In genomic region chr16:88431651-88432050, GRCh38 we compare ENCODE assay signal across 16 cellular contexts. TPM values are rescaled to one million over a fixed set of nuclear protein-coding genes. Genes with fewer than 3 reads are reported as not detected.
DNase-seq lines count a peak whose midpoint lies in the region; ATAC-seq, FAIRE-seq and TF ChIP-seq lines count a peak whose summit lies in the region.
"Had no signal": no experiment of that assay in that cellular context is flagged by ENCODE, and none has a peak within 500 bp of the region (broad histone marks: within the 10 kb centered on the region; RNA-seq: fewer than 3 reads in every experiment).

No MANE protein-coding gene starts in this region.

- H3K27ac ChIP-seq in H1 (ENCODE audit: low read depth, low read length): no peak overlapping the region
- no peak overlapping the region for H3K27ac ChIP-seq in PC-3 (ENCODE audit: low read length)
- H3K27ac ChIP-seq: ascending aorta had no signal

- H4K8ac ChIP-seq in H1 (ENCODE audit: extremely low read depth, insufficient read depth, low read length): peak overlapping the region; percentile 41; the same call in 1 of the 2 replicates

- no peaks in the 10 kb centered on the region for H4K20me1 ChIP-seq in H1 (replicated peaks in 1 of 2; ENCODE audit: control insufficient read depth in 1 of 2, insufficient read depth in 2 of 2, low read length in 2 of 2)
- H4K20me1 ChIP-seq in PC-3 (ENCODE audit: low read length): no peaks in the 10 kb centered on the region

- no peaks in the 10 kb centered on the region for H3K9me3 ChIP-seq in T-helper 17 cell (ENCODE audit: control insufficient read depth, low read length, poor library complexity, severe bottlenecking)
- no peaks in the 10 kb centered on the region; a peak in 1 of 4 replicates for H3K9me3 ChIP-seq in H1 (ENCODE audit: insufficient read depth in 2 of 2, low read depth in 1 of 2, low read length in 1 of 2)
- no peaks in the 10 kb centered on the region for H3K9me3 ChIP-seq in PC-3 (ENCODE audit: low read length)
- H3K9me3 ChIP-seq: ascending aorta, vagina had no signal

- no peak for TF ChIP-seq EP300 in H1 (IDR thresholded peaks at IDR 0.05; ENCODE audit: borderline replicate concordance in 1 of 2, low read depth in 2 of 2, low read length in 2 of 2)

- TF ChIP-seq RAD21 in H1 (IDR thresholded peaks at IDR 0.05 in 1 of 2, conservative IDR thresholded peaks at IDR 0.05 in 1 of 2; ENCODE audit: low read depth in 2 of 2, low read length in 2 of 2): no peak

- no peak overlapping the region for H2BK120ac ChIP-seq in H1 (replicated peaks; ENCODE audit: low read depth, low read length)

- no peak overlapping the region for H3K4ac ChIP-seq in H1 (replicated peaks; ENCODE audit: insufficient read length, low read depth, low read length)

- H3K27ac Mint-ChIP-seq in activated naive CD4-positive, alpha-beta T cell treated with anti-CD3 and anti-CD28 coated beads, Interleukin-2, amount 10 ng/mL, durations not matched to agents 7 days and 5 days: no peak overlapping the region
- H3K27ac Mint-ChIP-seq in T-helper 17 cell (no peak overlapping the region), HFFc6 (no peak overlapping the region)
- H3K27ac Mint-ChIP-seq in stimulated activated naive CD8-positive, alpha-beta T cell treated with anti-CD3 and anti-CD28 coated beads, Interleukin-15, amount 100 ng/mL, for 72 hours: no peak overlapping the region

- no peak overlapping the region for H2BK15ac ChIP-seq in H1 (ENCODE audit: low read length)

- no peak for TF ChIP-seq CTCF in H1 (IDR thresholded peaks at IDR 0.05; ENCODE audit: control extremely low read depth in 1 of 3, insufficient read depth in 1 of 3, low read depth in 1 of 3, low read length in 3 of 3)
- TF ChIP-seq CTCF in HFFc6 (IDR thresholded peaks at IDR 0.05): no peak
- no peak for TF ChIP-seq CTCF in PC-3 (conservative IDR thresholded peaks at IDR 0.05; ENCODE audit: low read depth, low read length)

- no peaks in the 10 kb centered on the region for H3K23me2 ChIP-seq in H1 (ENCODE audit: low read depth, low read length)

- no peak for TF ChIP-seq POLR2A in H1 (IDR thresholded peaks at IDR 0.05; ENCODE audit: control extremely low read depth in 1 of 2, low read depth in 2 of 2, low read length in 2 of 2)

- 94% methylated on average over 14 of the region's 22 CpGs; no CpG with 5 or more reads in 1 of the 2 experiments for WGBS in H1 (ENCODE audit: extremely low coverage in 1 of 2, insufficient coverage in 1 of 2, insufficient read length in 1 of 2, insufficient replicate concordance in 2 of 2, low coverage in 1 of 2, low lambda C conversion rate in 2 of 2, missing lambda C conversion rate in 1 of 2), 2 experiments

- no peaks in the 10 kb centered on the region for H3K79me1 ChIP-seq in H1 (ENCODE audit: low read depth, low read length)

- no peak overlapping the region for H2BK12ac ChIP-seq in H1 (ENCODE audit: low read depth, low read length)

- BruUV-seq in PC-3 (replicated peaks; lab: Mats Ljungman, UMichigan): no TSS peak

- H3K79me2 ChIP-seq in H1 (ENCODE audit: control insufficient read depth in 1 of 2, insufficient read depth in 2 of 2, low read length in 2 of 2): no peaks in the 10 kb centered on the region
- H3K79me2 ChIP-seq in PC-3 (ENCODE audit: low read length): no peaks in the 10 kb centered on the region

- H2BK5ac ChIP-seq in H1 (ENCODE audit: low read depth, low read length): no peak overlapping the region

- H3K36me3 Mint-ChIP-seq in activated naive CD4-positive, alpha-beta T cell treated with anti-CD3 and anti-CD28 coated beads, Interleukin-2, amount 10 ng/mL, durations not matched to agents 7 days and 5 days: no peaks in the 10 kb centered on the region
- no peaks in the 10 kb centered on the region for H3K36me3 Mint-ChIP-seq in T-helper 17 cell (ENCODE audit: low read depth)
- H3K36me3 Mint-ChIP-seq in HFFc6 (ENCODE audit: low read depth): no peaks in the 10 kb centered on the region

- H3K4me3 ChIP-seq in H1 (ENCODE audit: extremely low read depth in 1 of 4, insufficient read depth in 2 of 4, low read depth in 3 of 4, low read length in 4 of 4) (no peak overlapping the region), PC-3 (ENCODE audit: low read length) (no peak overlapping the region)

- H3K9ac ChIP-seq in H1 (replicated peaks in 1 of 4; ENCODE audit: extremely low read depth in 1 of 4, low read depth in 3 of 4, low read length in 3 of 4) (no peak overlapping the region), PC-3 (ENCODE audit: low read length) (no peak overlapping the region)

- no peak for FAIRE-seq in H1 (lab: Jason Lieb, UNC)

- H2AFZ ChIP-seq in H1 (ENCODE audit: low read length) (no peak overlapping the region), PC-3 (ENCODE audit: low read length) (no peak overlapping the region)

- no peaks in the 10 kb centered on the region for H3K9me3 Mint-ChIP-seq in activated naive CD4-positive, alpha-beta T cell treated with anti-CD3 and anti-CD28 coated beads, Interleukin-2, amount 10 ng/mL, durations not matched to agents 7 days and 5 days
- no peaks in the 10 kb centered on the region for H3K9me3 Mint-ChIP-seq in stimulated activated naive CD8-positive, alpha-beta T cell treated with anti-CD3 and anti-CD28 coated beads, Interleukin-15, amount 100 ng/mL, for 72 hours
- H3K9me3 Mint-ChIP-seq in HFFc6: no peaks in the 10 kb centered on the region

- no peak overlapping the region for H3K14ac ChIP-seq in H1 (ENCODE audit: insufficient read length)

- intact Hi-C loops in PC-3 (cut with micrococcal nuclease): no loop called here

- H3K56ac ChIP-seq in H1 (replicated peaks; ENCODE audit: insufficient read length, low read depth, low read length): no peak overlapping the region

- peaks cover 33% of the 10 kb centered on the region for H3K27me3 Mint-ChIP-seq in activated naive CD4-positive, alpha-beta T cell treated with anti-CD3 and anti-CD28 coated beads, Interleukin-2, amount 10 ng/mL, durations not matched to agents 7 days and 5 days
- H3K27me3 Mint-ChIP-seq in T-helper 17 cell (no peaks in the 10 kb centered on the region), HFFc6 (ENCODE audit: insufficient read depth) (no peaks in the 10 kb centered on the region; the same call in 1 of the 2 replicates)
- no peaks in the 10 kb centered on the region for H3K27me3 Mint-ChIP-seq in stimulated activated naive CD8-positive, alpha-beta T cell treated with anti-CD3 and anti-CD28 coated beads, Interleukin-15, amount 100 ng/mL, for 72 hours

- H4K5ac ChIP-seq in H1 (ENCODE audit: insufficient read length, low read depth, low read length): no peak overlapping the region

- H3K9me2 ChIP-seq in PC-3 (replicated peaks; ENCODE audit: low read length): no peaks in the 10 kb centered on the region

- H4K91ac ChIP-seq in H1 (replicated peaks; ENCODE audit: insufficient read length, low read length): no peak overlapping the region

- CTCF ChIA-PET in activated naive CD4-positive, alpha-beta T cell treated with anti-CD3 and anti-CD28 coated beads, Interleukin-2, amount 10 ng/mL, durations not matched to agents 7 days and 5 days (lab: Charles Lee): interaction anchor here (1.5 kb wide), 1 partner anchor 10 kb away, joined by 3 read pairs; no protein-coding TSS in a partner anchor
- CTCF ChIA-PET in H1 (lab: Charles Lee; ENCODE audit: partially characterized antibody): interaction anchor here (2.3 kb wide), 1 partner anchor 12 kb away, joined by 4 read pairs; no protein-coding TSS in a partner anchor
- CTCF ChIA-PET in PC-3 (lab: Charles Lee): no interaction called here

- DNase-seq in activated naive CD4-positive, alpha-beta T cell treated with anti-CD3 and anti-CD28 coated beads, Interleukin-2, amount 10 ng/mL, durations not matched to agents 7 days and 5 days: no peak
- DNase-seq in activated naive CD4-positive, alpha-beta T cell treated with anti-CD3 and anti-CD28 coated beads, Interleukin-2, amount 50 U/mL, for 16 hours: no peak
- no peak for DNase-seq in T-helper 17 cell
- DNase-seq in H1 (ENCODE audit: low read depth in 1 of 2, low spot score in 2 of 2): no peak
- no peak for DNase-seq in stimulated activated naive CD8-positive, alpha-beta T cell treated with anti-CD3 and anti-CD28 coated beads, Interleukin-15, amount 100 ng/mL, for 72 hours
- no peak for DNase-seq in HFFc6
- DNase-seq in PC-3: no peak
- no peak for DNase-seq in NCI-H1048 (lab: John Stamatoyannopoulos, UW)
- DNase-seq: activated CD4-positive, alpha-beta T cell treated with anti-CD3 and anti-CD28 coated beads for 1 hour; DMS 273 treated with DMSO at 0.1 percent for 48 hours; GOT3; left colon; NCI-H2029 treated with DMSO at 0.1 percent for 48 hours; NCI-H510A had no signal

- POLR2A ChIA-PET in H1 (lab: Charles Lee; ENCODE audit: partially characterized antibody): no interaction called here
- POLR2A ChIA-PET in PC-3 (lab: Charles Lee; ENCODE audit: unreplicated experiment): no interaction called here

- H3K36me3 ChIP-seq in H1 (ENCODE audit: control insufficient read depth in 2 of 4, insufficient read depth in 4 of 4, low read length in 3 of 4) (no peaks in the 10 kb centered on the region), PC-3 (ENCODE audit: low read depth, low read length) (no peaks in the 10 kb centered on the region)
- H3K36me3 ChIP-seq: ascending aorta, vagina had no signal

- H2AK5ac ChIP-seq in H1 (ENCODE audit: low read depth, low read length): peak overlapping the region; percentile 82; the same call in 1 of the 2 replicates

- H3K4me3 Mint-ChIP-seq in activated naive CD4-positive, alpha-beta T cell treated with anti-CD3 and anti-CD28 coated beads, Interleukin-2, amount 10 ng/mL, durations not matched to agents 7 days and 5 days: peak overlapping the region; percentile 3
- peak overlapping the region; percentile 67 for H3K4me3 Mint-ChIP-seq in T-helper 17 cell
- peak overlapping the region; percentile 78 to 81 for H3K4me3 Mint-ChIP-seq in stimulated activated naive CD8-positive, alpha-beta T cell treated with anti-CD3 and anti-CD28 coated beads, Interleukin-15, amount 100 ng/mL, for 72 hours
- no peak overlapping the region for H3K4me3 Mint-ChIP-seq in HFFc6

- no peaks in the 10 kb centered on the region for H3F3A ChIP-seq in PC-3 (ENCODE audit: low read length, unreplicated experiment)

- no peak overlapping the region for H3K4me2 ChIP-seq in H1 (ENCODE audit: insufficient read depth in 1 of 2, low read depth in 2 of 2, low read length in 2 of 2)
- H3K4me2 ChIP-seq in PC-3 (ENCODE audit: low read length): no peak overlapping the region

- no peak overlapping the region for H2BK20ac ChIP-seq in H1 (ENCODE audit: low read length)

- H3K4me1 Mint-ChIP-seq in activated naive CD4-positive, alpha-beta T cell treated with anti-CD3 and anti-CD28 coated beads, Interleukin-2, amount 10 ng/mL, durations not matched to agents 7 days and 5 days: peaks cover 5% of the 10 kb centered on the region
- H3K4me1 Mint-ChIP-seq in T-helper 17 cell: peaks cover 3% of the 10 kb centered on the region
- H3K4me1 Mint-ChIP-seq in stimulated activated naive CD8-positive, alpha-beta T cell treated with anti-CD3 and anti-CD28 coated beads, Interleukin-15, amount 100 ng/mL, for 72 hours: peaks cover 16% of the 10 kb centered on the region
- no peaks in the 10 kb centered on the region for H3K4me1 Mint-ChIP-seq in HFFc6 (ENCODE audit: low read depth)

- peaks cover 0 to 5% (median 2%) of the 10 kb centered on the region in 4 experiments; a peak in 2 of 7 replicates for H3K4me1 ChIP-seq in H1 (replicated peaks in 1 of 4; ENCODE audit: control insufficient read depth in 3 of 4, insufficient read depth in 4 of 4, low read length in 3 of 4)
- H3K4me1 ChIP-seq in PC-3 (ENCODE audit: insufficient read depth, low read length): no peaks in the 10 kb centered on the region

- no peak overlapping the region for H3K23ac ChIP-seq in H1 (ENCODE audit: insufficient read length)

- H3K27me3 ChIP-seq in H1 (replicated peaks in 1 of 4; ENCODE audit: control insufficient read depth in 3 of 4, extremely low read depth in 1 of 4, insufficient read depth in 3 of 4, low read length in 3 of 4): peaks cover 0 to 24% (median 16%) of the 10 kb centered on the region in 4 experiments; a peak in 5 of 7 replicates
- no peaks in the 10 kb centered on the region for H3K27me3 ChIP-seq in PC-3 (ENCODE audit: low read length)
- H3K27me3 ChIP-seq: vagina had no signal

- ATAC-seq in T-helper 17 cell (no peak), PC-3 (no peak)
- ATAC-seq in stimulated activated naive CD8-positive, alpha-beta T cell treated with anti-CD3 and anti-CD28 coated beads, Interleukin-15, amount 100 ng/mL, for 72 hours: no peak

- H3K18ac ChIP-seq in H1 (ENCODE audit: extremely low read depth, low read length): no peak overlapping the region

RNA-seq across cellular contexts. Expression of gene ZFPM1, which starts 21.4 kb away (rescaled TPM):
- total RNA-seq in T-helper 17 cell: 10 to 100 TPM; 24.6 to 29.4 TPM
- total RNA-seq in H1 (2021; fragmentation: NEBNext Ultra II Directional; extraction: Animal tissue kit (Norgen Biotek cat#: 25700)): 3.4 and 4.8 TPM in 2 replicates
- polyA plus RNA-seq in H1 (2011; rRNA removed): 0.74 and 1.4 TPM in 2 replicates
- 1.1 TPM for polyA plus RNA-seq in H1 (2011; cell fraction: cytosol; rRNA removed)
- polyA plus RNA-seq in H1 (2011; cell fraction: nucleus; rRNA removed): 3.6 TPM
- 1.5 to 3.3 TPM (median 1.9 TPM) in 4 replicates for polyA plus RNA-seq in H1 (2012, experiment 1 of 2)
- polyA plus RNA-seq in H1 (2012, experiment 2 of 2): 1.00 TPM
- 3.1 TPM for polyA plus RNA-seq in H1 (2013, experiment 1 of 2)
- polyA plus RNA-seq in H1 (2013, experiment 2 of 2): 2.9 TPM
- 0.29 and 0.57 TPM in 2 replicates for polyA minus RNA-seq in H1 (2011; rRNA and poly(A)+ RNA removed)
- 2.8 TPM for polyA minus RNA-seq in H1 (2011; cell fraction: cytosol; rRNA and poly(A)+ RNA removed)
- 3.3 TPM for polyA minus RNA-seq in H1 (2011; cell fraction: nucleus; rRNA and poly(A)+ RNA removed)
- total RNA-seq in HFFc6 (2021; fragmentation: NEBNext Ultra II Directional; extraction: Animal tissue kit (Norgen Biotek cat#: 25700)): 1 to 10 TPM; 4.5 to 6.4 (median 5.1) TPM
- total RNA-seq in PC-3 (2014; rRNA removed): 4.1 and 4.6 TPM in 2 replicates

RNA-seq across cellular contexts. Expression of gene ZNF469, which starts 48.9 kb away (rescaled TPM):
- total RNA-seq in T-helper 17 cell (under 1 TPM; 0.32 to 0.55 TPM), PC-3 (2014; rRNA removed) (3.1 and 5.8 TPM in 2 replicates)
- 1.8 and 2.0 TPM in 2 replicates for total RNA-seq in H1 (2021; fragmentation: NEBNext Ultra II Directional; extraction: Animal tissue kit (Norgen Biotek cat#: 25700))
- polyA plus RNA-seq in H1 (2011; rRNA removed): 0.30 and 0.53 TPM in 2 replicates
- 0.23 TPM for polyA plus RNA-seq in H1 (2011; cell fraction: cytosol; rRNA removed)
- polyA plus RNA-seq in H1 (2011; cell fraction: nucleus; rRNA removed): 1.1 TPM
- polyA plus RNA-seq in H1 (2012, experiment 1 of 2): 0.54 to 0.96 TPM (median 0.90 TPM) in 4 replicates
- polyA plus RNA-seq in H1 (2012, experiment 2 of 2): 0.63 TPM
- polyA plus RNA-seq in H1 (2013, experiment 1 of 2): 0.45 TPM
- polyA plus RNA-seq in H1 (2013, experiment 2 of 2): 0.42 TPM
- polyA minus RNA-seq in H1 (2011; rRNA and poly(A)+ RNA removed): 0.32 and 0.41 TPM in 2 replicates
- polyA minus RNA-seq in H1 (2011; cell fraction: cytosol; rRNA and poly(A)+ RNA removed): 1.1 TPM
- 1.5 TPM for polyA minus RNA-seq in H1 (2011; cell fraction: nucleus; rRNA and poly(A)+ RNA removed)
- 10 to 100 TPM in 3 of 6 experiments, 1 to 10 TPM in 3; 9.4 to 17.5 (median 10.1) TPM for total RNA-seq in HFFc6 (2021; fragmentation: NEBNext Ultra II Directional; extraction: Animal tissue kit (Norgen Biotek cat#: 25700))
